ENCODE assay signal across 7 cellular contexts in the genomic region with DNA sequence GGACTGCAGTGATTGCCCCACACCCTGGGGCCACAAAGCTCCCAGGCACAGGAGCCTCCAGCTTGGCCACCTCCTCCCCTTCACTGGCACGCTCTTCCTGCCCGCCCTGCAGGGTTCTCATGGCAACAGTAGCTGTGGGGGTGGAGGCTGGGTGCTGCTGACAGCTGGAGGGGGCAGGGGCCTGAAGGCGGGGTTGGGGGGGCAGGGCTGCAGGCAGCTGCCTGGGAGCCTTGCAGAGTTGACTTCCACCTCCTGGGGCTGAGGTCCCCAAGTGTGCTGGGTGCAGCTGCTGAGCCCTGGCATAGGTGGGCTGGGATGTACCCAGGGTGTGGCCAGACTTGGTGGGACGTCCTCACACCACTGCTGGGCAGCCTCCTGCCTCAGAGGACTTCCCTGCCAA.
DNase-seq lines count a peak whose midpoint lies in the region; ATAC-seq and TF ChIP-seq lines count a peak whose summit lies in the region.
"Not testable (repeated sequence)": the region's sequence is repeated elsewhere in the genome, so short reads cannot be mapped to it uniquely, and the experiment has no call there.

No MANE protein-coding gene starts in this region.

- not testable (repeated sequence) for H3K36me3 ChIP-seq in RWPE2 (ENCODE audit: low read depth)

- DNase-seq in COR-L47 (lab: John Stamatoyannopoulos, UW) (peak; percentile 74), NCI-H146 (lab: John Stamatoyannopoulos, UW) (peak; percentile 41), NCI-H2171 (lab: John Stamatoyannopoulos, UW) (peak; percentile 81), NCI-H524 (lab: John Stamatoyannopoulos, UW) (peak; percentile 37 to 81), left kidney (ENCODE audit: low read depth, low spot score) (peak; percentile 41)
- peak; percentile 47 for DNase-seq in Jurkat, Clone E6-1 (ENCODE audit: low read depth, low spot score)
- DNase-seq in RWPE2 (ENCODE audit: low spot score): not testable (repeated sequence)

- ATAC-seq in RWPE2 (ENCODE audit: low read depth): 0 out of 3 replicates have a peak, but pooled peaks have one; percentile 8

- H3K4me3 ChIP-seq in Jurkat, Clone E6-1 (ENCODE audit: low read length); RWPE2 (ENCODE audit: severe bottlenecking): not testable (repeated sequence)

- not testable (repeated sequence) for H3K27ac ChIP-seq in RWPE2 (ENCODE audit: poor library complexity, severe bottlenecking)

- not testable (repeated sequence) for TF ChIP-seq CTCF in RWPE2 (IDR thresholded peaks at IDR 0.05; ENCODE audit: poor library complexity, severe bottlenecking)

- H3K27me3 ChIP-seq in RWPE2 (ENCODE audit: insufficient read depth, poor library complexity, severe bottlenecking): not testable (repeated sequence)

- not testable (repeated sequence) for H3K4me1 ChIP-seq in RWPE2 (ENCODE audit: insufficient read depth, poor library complexity, severe bottlenecking)

- H3K9me3 ChIP-seq in RWPE2 (ENCODE audit: severe bottlenecking): not testable (repeated sequence)
